In genomic region chr11:125591659-125592304, GRCh38 we compare ENCODE assay signal across 8 cellular contexts. TPM values are rescaled to one million over a fixed set of nuclear protein-coding genes. Genes with fewer than 3 reads are reported as not detected.
DNase-seq lines count a peak whose midpoint lies in the region; ATAC-seq lines count a peak whose summit lies in the region.

No MANE protein-coding gene starts in this region.

- CTCF ChIA-PET in CD8-positive, alpha-beta memory T cell (lab: Charles Lee): interaction anchor here (1.8 to 3.7 kb wide), 3 partner anchors 23 to 33 kb away, joined by 7 to 17 read pairs (median 13); partner anchors contain the start of genes CHEK1 and EI24

- peaks cover 0 to 26% (median 0%) of the 10 kb centered on the region in 3 donors for H3K36me3 Mint-ChIP-seq in CD8-positive, alpha-beta memory T cell

- peak overlapping the region; percentile 100 for H3K4me3 ChIP-seq in CD8-positive, alpha-beta memory T cell (ENCODE audit: low read length)

- H3K4me1 ChIP-seq in CD8-positive, alpha-beta memory T cell (ENCODE audit: insufficient read depth, low read length): peaks cover 20% of the 10 kb centered on the region

- peaks cover 40 to 49% (median 49%) of the 10 kb centered on the region in 3 donors for H3K4me1 Mint-ChIP-seq in CD8-positive, alpha-beta memory T cell

- H3K27me3 ChIP-seq in CD8-positive, alpha-beta memory T cell (ENCODE audit: insufficient read depth, low read length, poor library complexity, severe bottlenecking): no peaks in the 10 kb centered on the region

- no peaks in the 10 kb centered on the region for H3K9me3 Mint-ChIP-seq in CD8-positive, alpha-beta memory T cell

- ATAC-seq in GM19395 (IDR thresholded peaks at IDR 0.05; ENCODE audit: unreplicated experiment) (peak; percentile 37), HG03442 (IDR thresholded peaks at IDR 0.05; ENCODE audit: unreplicated experiment) (peak; percentile 7)

- H3K27me3 Mint-ChIP-seq in CD8-positive, alpha-beta memory T cell: no peaks in the 10 kb centered on the region

- DNase-seq in CD8-positive, alpha-beta memory T cell: peak in 3 of 5 donors; percentile 20 to 55 (median 20)
- peak; percentile 34 for DNase-seq in T-helper 9 cell
- peak; percentile 41 to 64 for DNase-seq in T47D (ENCODE audit: low read depth in 1 of 2, low spot score in 1 of 2)
- DNase-seq in kidney glomerular epithelial cell (lab: John Stamatoyannopoulos, UW): peak; percentile 81
- DNase-seq in stimulated activated CD4-positive, alpha-beta T cell treated with anti-CD3 and anti-CD28 coated beads, Interleukin-2, amount 100 ng/mL, for 48 hours: peak; percentile 15 to 29
- no peak for DNase-seq in NCI-H2081 treated with DMSO at 0.1 percent for 48 hours (lab: John Stamatoyannopoulos, UW)

- H3K27ac ChIP-seq in CD8-positive, alpha-beta memory T cell (ENCODE audit: low read depth, low read length): peak overlapping the region; percentile 100

- peak overlapping the region; percentile 92 to 99 (median 98) for H3K27ac Mint-ChIP-seq in CD8-positive, alpha-beta memory T cell

- H3K4me3 Mint-ChIP-seq in CD8-positive, alpha-beta memory T cell: peak overlapping the region; percentile 90 to 98 (median 93)

- H3K36me3 ChIP-seq in CD8-positive, alpha-beta memory T cell (ENCODE audit: insufficient read depth, low read length): no peaks in the 10 kb centered on the region

- in situ Hi-C loops in T47D (cut with HindIII; ENCODE audit: low pct_unique_long_range_greater_than_20kb, low sequenced_read_pairs): no loop called here

- no peaks in the 10 kb centered on the region for H3K9me3 ChIP-seq in CD8-positive, alpha-beta memory T cell (ENCODE audit: low read length)

- POLR2A ChIA-PET in CD8-positive, alpha-beta memory T cell (lab: Charles Lee): interaction anchor here (0.6 to 2.4 kb wide), 4 partner anchors 22 to 296 kb away, joined by 3 to 31 read pairs (median 6); partner anchors contain the start of genes CHEK1, EI24 and HYLS1

RNA-seq across cellular contexts. Expression of gene STT3A, which starts 0.9 kb away (rescaled TPM):
- total RNA-seq in CD8-positive, alpha-beta memory T cell: 100 to 1,000 TPM; 140 to 143 TPM
- polyA plus RNA-seq in CD8-positive, alpha-beta memory T cell: 90.6 TPM

RNA-seq across cellular contexts. Expression of gene EI24, which starts 22.5 kb away (rescaled TPM):
- total RNA-seq in CD8-positive, alpha-beta memory T cell: 10 to 100 TPM; 62.7 to 65.7 TPM
- polyA plus RNA-seq in CD8-positive, alpha-beta memory T cell: 71.7 TPM

RNA-seq across cellular contexts. Expression of gene CHEK1, which starts 33.2 kb away (rescaled TPM):
- 100 to 1,000 TPM; 139 to 144 TPM for total RNA-seq in CD8-positive, alpha-beta memory T cell
- polyA plus RNA-seq in CD8-positive, alpha-beta memory T cell: 1.2 TPM
